ENCODE assay signal across 27 cellular contexts in genomic region chr16:19959736-19960135, GRCh38.
"Had no signal": no experiment of that assay in that cellular context is flagged by ENCODE, and none has a peak within 500 bp of the region (broad histone marks: within the 10 kb centered on the region; RNA-seq: fewer than 3 reads in every experiment).

No MANE protein-coding gene starts in this region.

- H3K9me3 ChIP-seq: left lung, lower lobe of right lung, mucosa of descending colon, psoas muscle, right lobe of liver, stomach, testis, thyroid gland, transverse colon, upper lobe of left lung, vagina had no signal

- H3K27ac Mint-ChIP-seq: naive thymus-derived CD4-positive, alpha-beta T cell; natural killer cell treated with Interleukin-12 subunit alpha and Interleukin-12 subunit beta and Interleukin-15 and Interleukin-18, amount 100 ng/mL, for 72 hours; stimulated activated naive B cell treated with anti-CD40 and anti-IgM and Interleukin-4, amounts not matched to agents 10 μg/mL and 1 μg/mL and 100 μg/mL, for 72 hours had no signal

- H3K27ac ChIP-seq: hepatocyte, left lung, lower lobe of right lung, parathyroid adenoma, psoas muscle, right lobe of liver, stomach, testis, thyroid gland, transverse colon, upper lobe of left lung, vagina had no signal

- H3K4me2 ChIP-seq: hepatocyte had no signal

- H3K36me3 ChIP-seq: left lung, lower lobe of right lung, right lobe of liver, stomach, thyroid gland, transverse colon, upper lobe of left lung, vagina had no signal

- H3K4me1 Mint-ChIP-seq: naive thymus-derived CD4-positive, alpha-beta T cell; neural crest cell; stimulated activated naive B cell treated with anti-CD40 and anti-IgM and Interleukin-4, amounts not matched to agents 10 μg/mL and 1 μg/mL and 100 μg/mL, for 72 hours had no signal

- H3K79me2 ChIP-seq: hepatocyte, parathyroid adenoma had no signal

- H3K27me3 ChIP-seq: right lobe of liver, stomach, testis, thyroid gland, upper lobe of left lung, vagina had no signal

- H3K4me3 Mint-ChIP-seq: naive thymus-derived CD4-positive, alpha-beta T cell; natural killer cell treated with Interleukin-12 subunit alpha and Interleukin-12 subunit beta and Interleukin-15 and Interleukin-18, amount 100 ng/mL, for 72 hours; neural crest cell; stimulated activated naive B cell treated with anti-CD40 and anti-IgM and Interleukin-4, amounts not matched to agents 10 μg/mL and 1 μg/mL and 100 μg/mL, for 72 hours had no signal

- H2AFZ ChIP-seq: hepatocyte, parathyroid adenoma had no signal

- H3K36me3 Mint-ChIP-seq: naive thymus-derived CD4-positive, alpha-beta T cell; natural killer cell treated with Interleukin-12 subunit alpha and Interleukin-12 subunit beta and Interleukin-15 and Interleukin-18, amount 100 ng/mL, for 72 hours; stimulated activated naive B cell treated with anti-CD40 and anti-IgM and Interleukin-4, amounts not matched to agents 10 μg/mL and 1 μg/mL and 100 μg/mL, for 72 hours had no signal

- DNase-seq: kidney glomerular epithelial cell; left cardiac atrium; left lung; lower lobe of right lung; mammary epithelial cell; midbrain; mucosa of descending colon; naive thymus-derived CD4-positive, alpha-beta T cell; nucleus accumbens; psoas muscle; right lobe of liver; stimulated activated CD4-positive, alpha-beta T cell treated with anti-CD3 and anti-CD28 coated beads, Interleukin-12 subunit alpha, Interleukin-12 subunit beta, amount 100 ng/mL, for 4 hours; stimulated activated CD4-positive, alpha-beta T cell treated with anti-CD3 and anti-CD28 coated beads, Interleukin-15, amount 100 ng/mL, for 24 hours; stimulated activated CD4-positive, alpha-beta T cell treated with anti-CD3 and anti-CD28 coated beads, Interleukin-2, amount 100 ng/mL, for 24 hours; stimulated activated CD4-positive, alpha-beta T cell treated with anti-CD3 and anti-CD28 coated beads, Interleukin-4, amount 100 ng/mL, for 1 hour; stimulated activated naive B cell treated with anti-CD40 and anti-IgM and Interleukin-4, amounts not matched to agents 10 μg/mL and 1 μg/mL and 100 μg/mL, for 72 hours; stimulated activated naive CD8-positive, alpha-beta T cell treated with anti-CD3 and anti-CD28 coated beads, Interleukin-15, Interleukin-2, amounts not matched to agents 100 U/mL and 50 U/mL, for 24 hours; stomach; testis; thyroid gland; transverse colon; upper lobe of left lung had no signal

- ATAC-seq: left cardiac atrium; left lung; lower lobe of right lung; mucosa of descending colon; naive thymus-derived CD4-positive, alpha-beta T cell; natural killer cell treated with Interleukin-12 subunit alpha and Interleukin-12 subunit beta and Interleukin-15 and Interleukin-18, amount 100 ng/mL, for 72 hours; psoas muscle; right lobe of liver; stimulated activated naive B cell treated with anti-CD40 and anti-IgM and Interleukin-4, amounts not matched to agents 10 μg/mL and 1 μg/mL and 100 μg/mL, for 72 hours; stimulated activated naive CD8-positive, alpha-beta T cell treated with anti-CD3 and anti-CD28 coated beads, Interleukin-15, Interleukin-2, amounts not matched to agents 100 U/mL and 50 U/mL, for 24 hours had no signal

- H3K4me1 ChIP-seq: left lung, lower lobe of right lung, parathyroid adenoma, psoas muscle, right lobe of liver, stomach, testis, thyroid gland, transverse colon, upper lobe of left lung, vagina had no signal

- H3K4me3 ChIP-seq: hepatocyte, left lung, lower lobe of right lung, mucosa of descending colon, psoas muscle, right lobe of liver, stomach, thyroid gland, transverse colon, upper lobe of left lung, vagina had no signal

- H3K9me3 Mint-ChIP-seq: natural killer cell treated with Interleukin-12 subunit alpha and Interleukin-12 subunit beta and Interleukin-15 and Interleukin-18, amount 100 ng/mL, for 72 hours; neural crest cell had no signal

- H3K9ac ChIP-seq: parathyroid adenoma had no signal
